ENCODE assay signal across 22 cellular contexts in genomic region chr6:116049381-116049780, GRCh38. TPM values are rescaled to one million over a fixed set of nuclear protein-coding genes. Genes with fewer than 3 reads are reported as not detected.
"Had no signal": no experiment of that assay in that cellular context is flagged by ENCODE, and none has a peak within 500 bp of the region (broad histone marks: within the 10 kb centered on the region; RNA-seq: fewer than 3 reads in every experiment).

No MANE protein-coding gene starts in this region.

- H3K9me3 ChIP-seq: gastroesophageal sphincter had no signal

- H3K9me3 Mint-ChIP-seq: immature natural killer cell had no signal

- H3K36me3 Mint-ChIP-seq: immature natural killer cell had no signal

- H3K27ac ChIP-seq: coronary artery, dorsolateral prefrontal cortex, esophagus muscularis mucosa, foreskin keratinocyte, gastroesophageal sphincter, heart left ventricle, hepatocyte, left lung, lower lobe of right lung had no signal

- H3K36me3 ChIP-seq: esophagus muscularis mucosa, gastroesophageal sphincter, heart left ventricle, left lung, lower lobe of right lung had no signal

- FAIRE-seq: endothelial cell of umbilical vein, frontal cortex, kidney had no signal

- H3K4me1 Mint-ChIP-seq: immature natural killer cell, mesothelial cell of epicardium had no signal

- H3K27ac Mint-ChIP-seq: immature natural killer cell, mesothelial cell of epicardium had no signal

- DNase-seq: dermis blood vessel endothelial cell; dorsolateral prefrontal cortex; effector CD4-positive, alpha-beta T cell; effector memory CD4-positive, alpha-beta T cell; foreskin keratinocyte; heart left ventricle; hypothalamus; immature natural killer cell; islet precursor cell; kidney; kidney glomerular epithelial cell; left lung; left ventricle myocardium superior; lower lobe of right lung; mesenchymal stem cell had no signal

- H3K4me3 ChIP-seq: coronary artery, dorsolateral prefrontal cortex, esophagus muscularis mucosa, gastroesophageal sphincter, heart left ventricle, hepatocyte, left lung, lower lobe of right lung had no signal

- H3K4me3 Mint-ChIP-seq: immature natural killer cell, mesothelial cell of epicardium had no signal

- ATAC-seq: foreskin keratinocyte, gastroesophageal sphincter, heart left ventricle, left lung, left ventricle myocardium superior, lower lobe of right lung had no signal

- H3K4me1 ChIP-seq: esophagus muscularis mucosa, gastroesophageal sphincter, heart left ventricle, left lung, lower lobe of right lung had no signal

- H3K27me3 ChIP-seq: dorsolateral prefrontal cortex, esophagus muscularis mucosa, foreskin keratinocyte, gastroesophageal sphincter, heart left ventricle, hepatocyte, left lung had no signal

RNA-seq across cellular contexts. Expression of gene FRK, which starts 11.3 kb away (rescaled TPM):
- total RNA-seq: endothelial cell of umbilical vein had no signal
- polyA plus RNA-seq: immature natural killer cell had no signal
